In genomic region chr5:31854181-31854624, GRCh38 we compare ENCODE assay signal across 8 cellular contexts.
DNase-seq lines count a peak whose midpoint lies in the region; ATAC-seq lines count a peak whose summit lies in the region.

No MANE protein-coding gene starts in this region.

- peak overlapping the region; percentile 95 for H3K27ac ChIP-seq in subcutaneous abdominal adipose tissue (ENCODE audit: low read depth, low read length)

- H3K9ac ChIP-seq in subcutaneous abdominal adipose tissue (ENCODE audit: low read length in 5 of 5): peak overlapping the region; percentile 78 to 94 (median 91)

- H3K36me3 ChIP-seq in subcutaneous abdominal adipose tissue (ENCODE audit: control insufficient read depth in 5 of 5, insufficient read depth in 5 of 5, low read length in 5 of 5): peaks cover 0 to 4% (median 2%) of the 10 kb centered on the region in 5 donors

- peak overlapping the region; percentile 78 to 89 (median 81) for H3K4me3 ChIP-seq in subcutaneous abdominal adipose tissue (ENCODE audit: low read depth in 1 of 5, low read length in 5 of 5)

- no peak for ATAC-seq in HG03135 (IDR thresholded peaks at IDR 0.05; ENCODE audit: unreplicated experiment)

- no peaks in the 10 kb centered on the region for H3K27me3 ChIP-seq in subcutaneous abdominal adipose tissue (ENCODE audit: control insufficient read depth in 5 of 5, insufficient read depth in 4 of 5, low read length in 5 of 5)

- peaks cover 0 to 6% (median 5%) of the 10 kb centered on the region in 5 donors for H3K9me3 ChIP-seq in subcutaneous abdominal adipose tissue (ENCODE audit: control insufficient read depth in 5 of 5, low read length in 5 of 5)

- H3K4me1 ChIP-seq in subcutaneous abdominal adipose tissue (ENCODE audit: control insufficient read depth in 5 of 5, insufficient read depth in 5 of 5, low read length in 5 of 5): peaks cover 4 to 46% (median 25%) of the 10 kb centered on the region in 5 donors

- DNase-seq in stimulated activated CD4-positive, alpha-beta T cell treated with anti-CD3 and anti-CD28 coated beads, Interleukin-1b, Interleukin-23, amount 100 ng/mL, for 48 hours: peak; percentile 3
- DNase-seq in stimulated activated CD4-positive, alpha-beta T cell treated with anti-CD3 and anti-CD28 coated beads, Interleukin-4, amount 100 ng/mL, for 1 hour: no peak
- peak; percentile 30 for DNase-seq in cerebellar cortex (ENCODE audit: low spot score)
- DNase-seq in kidney tubule cell (ENCODE audit: low spot score): peak; percentile 85
- DNase-seq in GOT3 (lab: John Stamatoyannopoulos, UW): no peak
- no peak for DNase-seq in AML-193 (lab: John Stamatoyannopoulos, UW)

Comparison
In these comparisons a context has a peak if more than half of its experiments do, and no peak if none do; other contexts are left out.
1. DNase-seq: peak in stimulated activated CD4-positive, alpha-beta T cell treated with anti-CD3 and anti-CD28 coated beads, Interleukin-1b, Interleukin-23, amount 100 ng/mL, for 48 hours (single experiment), cerebellar cortex (single experiment) and kidney tubule cell (single experiment); none in stimulated activated CD4-positive, alpha-beta T cell treated with anti-CD3 and anti-CD28 coated beads, Interleukin-4, amount 100 ng/mL, for 1 hour (single experiment), GOT3 (single experiment) and AML-193 (0 of 2).